In genomic region chr2:71513096-71513495, GRCh38 we compare ENCODE assay signal across 29 cellular contexts.
"Had no signal": no experiment of that assay in that cellular context is flagged by ENCODE, and none has a peak within 500 bp of the region (broad histone marks: within the 10 kb centered on the region; RNA-seq: fewer than 3 reads in every experiment).

No MANE protein-coding gene starts in this region.

- DNase-seq: dermis blood vessel endothelial cell; effector memory CD8-positive, alpha-beta T cell; erythroblast; esophagus squamous epithelium; foreskin melanocyte; glutamatergic neuron; heart right ventricle; hippocampal formation; left colon; left ventricle myocardium superior; mucosa of descending colon; naive B cell; stimulated activated CD4-positive, alpha-beta T cell treated with anti-CD3 and anti-CD28 coated beads, Interleukin-12 subunit alpha, Interleukin-12 subunit beta, amount 100 ng/mL, for 4 hours; stimulated activated CD4-positive, alpha-beta T cell treated with anti-CD3 and anti-CD28 coated beads, Interleukin-1b, Interleukin-23, amount 100 ng/mL, for 48 hours; stimulated activated CD4-positive, alpha-beta T cell treated with anti-CD3 and anti-CD28 coated beads, Interleukin-4, amount 100 ng/mL, for 1 hour; stimulated activated CD8-positive, alpha-beta memory T cell treated with anti-CD3 and anti-CD28 coated beads, Interleukin-4, amount 100 ng/mL, for 48 hours; transverse colon had no signal

- H3K4me3 ChIP-seq: coronary artery, esophagus squamous epithelium, heart right ventricle, lung, mucosa of descending colon, neural progenitor cell, prostate gland, right atrium auricular region, smooth muscle cell, suprapubic skin, transverse colon, vagina had no signal

- H3K9me3 Mint-ChIP-seq: effector memory CD8-positive, alpha-beta T cell; memory B cell; mesothelial cell of epicardium; naive B cell; nephron; neural progenitor cell; stimulated activated naive CD8-positive, alpha-beta T cell treated with anti-CD3 and anti-CD28 coated beads, Interleukin-15, Interleukin-2, amounts not matched to agents 100 ng/mL and 50 ng/mL, for 24 hours had no signal

- H3K27me3 ChIP-seq: heart right ventricle, neural progenitor cell, right atrium auricular region, transverse colon, vagina had no signal

- H3K4me1 Mint-ChIP-seq: memory B cell, mesothelial cell of epicardium, nephron had no signal

- H3K36me3 Mint-ChIP-seq: memory B cell, mesothelial cell of epicardium, naive B cell, neural progenitor cell had no signal

- H3K27ac ChIP-seq: coronary artery, esophagus squamous epithelium, heart right ventricle, neural progenitor cell, prostate gland, right atrium auricular region, suprapubic skin, transverse colon, vagina had no signal

- ATAC-seq: effector memory CD8-positive, alpha-beta T cell; left colon; left ventricle myocardium superior; mucosa of descending colon had no signal

- H3K4me3 Mint-ChIP-seq: effector memory CD8-positive, alpha-beta T cell; memory B cell; mesothelial cell of epicardium; naive B cell; nephron; neural progenitor cell; stimulated activated naive CD8-positive, alpha-beta T cell treated with anti-CD3 and anti-CD28 coated beads, Interleukin-15, Interleukin-2, amounts not matched to agents 100 ng/mL and 50 ng/mL, for 24 hours had no signal

- H3K4me1 ChIP-seq: neural progenitor cell, prostate gland, suprapubic skin, transverse colon, vagina had no signal

- H3K27ac Mint-ChIP-seq: effector memory CD8-positive, alpha-beta T cell; memory B cell; mesothelial cell of epicardium; nephron; neural progenitor cell; stimulated activated naive CD8-positive, alpha-beta T cell treated with anti-CD3 and anti-CD28 coated beads, Interleukin-15, Interleukin-2, amounts not matched to agents 100 ng/mL and 50 ng/mL, for 24 hours had no signal

- H3K36me3 ChIP-seq: esophagus squamous epithelium, neural progenitor cell, prostate gland, suprapubic skin, transverse colon, vagina had no signal

- H3K9me3 ChIP-seq: esophagus squamous epithelium, heart right ventricle, mucosa of descending colon, prostate gland, right atrium auricular region, suprapubic skin, transverse colon, vagina had no signal
